34 cellular contexts compared by ENCODE assay signal in the genomic region with DNA sequence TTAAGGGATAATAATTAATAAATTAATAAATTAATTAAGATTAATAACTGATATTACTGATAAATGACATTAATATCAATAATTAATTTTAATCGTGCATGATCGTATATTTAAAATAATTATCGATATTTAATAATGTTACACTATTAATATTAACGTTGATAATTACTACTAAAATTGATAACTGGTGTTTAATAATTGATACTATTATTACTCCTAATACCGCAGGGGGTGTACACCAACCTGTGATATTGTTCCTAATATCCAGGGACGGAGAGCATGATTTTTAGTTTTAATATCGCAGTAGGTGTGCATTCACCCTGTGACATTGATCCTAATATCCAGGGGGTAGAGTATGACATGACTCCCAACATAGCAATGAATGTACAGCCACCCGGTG.
"Had no signal": no experiment of that assay in that cellular context is flagged by ENCODE, and none has a peak within 500 bp of the region (broad histone marks: within the 10 kb centered on the region; RNA-seq: fewer than 3 reads in every experiment).

No MANE protein-coding gene starts in this region.

- DNase-seq: Karpas-422, Kasumi-1, MG63, MM.1S, MV-4-11, NCI-H1048, NCI-H1092, NCI-H1092 treated with DMSO at 0.1 percent for 48 hours, NCI-H1105, NCI-H1105 treated with DMSO at 0.1 percent for 48 hours, NCI-H1417 treated with DMSO at 0.1 percent for 48 hours, NCI-H1436, NCI-H1436 treated with DMSO at 0.1 percent for 48 hours, NCI-H146, NCI-H1694, NCI-H1694 treated with DMSO at 0.1 percent for 48 hours, NCI-H187, NCI-H187 treated with DMSO at 0.1 percent for 48 hours, NCI-H1930, NCI-H2029, NCI-H2029 treated with DMSO at 0.1 percent for 48 hours, NCI-H2081, NCI-H2081 treated with DMSO at 0.1 percent for 48 hours, NCI-H2107, NCI-H2171, NCI-H2171 treated with DMSO at 0.1 percent for 48 hours, NCI-H2227 treated with DMSO at 0.1 percent for 48 hours, NCI-H226, NCI-H345, NCI-H446, NCI-H446 treated with DMSO at 0.1 percent for 48 hours, NCI-H510A, NCI-H510A treated with DMSO at 0.1 percent for 48 hours, NCI-H524 had no signal

- H3K9me3 ChIP-seq: MG63 had no signal

- H3K36me3 ChIP-seq: MG63 had no signal

- H3K4me3 ChIP-seq: MG63 had no signal

- H3K27me3 ChIP-seq: MG63 had no signal
